In the genomic region with DNA sequence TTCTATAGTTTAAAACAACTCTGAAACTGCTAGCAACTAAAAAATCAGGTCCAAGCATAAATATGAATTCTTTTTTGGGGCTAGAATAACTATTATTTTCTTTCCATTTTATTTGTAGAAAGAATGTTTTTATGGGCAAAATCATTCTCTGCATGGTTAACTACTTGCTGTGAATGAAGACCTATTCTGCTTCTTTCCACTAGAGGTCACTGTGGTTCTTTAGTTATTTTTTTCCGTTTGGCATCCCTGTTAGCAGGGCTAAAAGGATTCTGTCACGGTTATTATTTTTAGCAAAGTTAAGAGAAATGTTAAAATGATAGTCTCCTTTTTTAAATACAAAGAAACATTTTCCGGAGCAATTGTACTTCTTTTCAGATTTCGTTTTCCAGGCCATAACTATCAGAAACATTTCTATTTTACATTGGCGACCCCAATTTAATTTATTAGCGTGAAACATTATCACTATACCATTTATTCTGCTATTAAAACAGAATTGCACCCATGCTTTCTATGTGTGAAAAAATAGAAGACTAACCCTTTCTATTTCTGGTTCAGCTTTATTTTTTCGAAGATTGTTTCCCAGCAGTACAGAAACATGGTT, we compare ENCODE assay signal across 9 cellular contexts.
DNase-seq lines count a peak whose midpoint lies in the region; TF ChIP-seq lines count a peak whose summit lies in the region.
"Had no signal": no experiment of that assay in that cellular context is flagged by ENCODE, and none has a peak within 500 bp of the region (broad histone marks: within the 10 kb centered on the region; RNA-seq: fewer than 3 reads in every experiment).

No MANE protein-coding gene starts in this region.

- H3K9me3 ChIP-seq in WERI-Rb-1 (ENCODE audit: severe bottlenecking), result peaks cover 7% of the 10 kb centered on the region
- H3K9me3 ChIP-seq in right atrium auricular region, result peaks cover 0 to 5% of the 10 kb centered on the region in 2 donors
- H3K9me3 ChIP-seq in testis, result no peaks in the 10 kb centered on the region

- TF ChIP-seq CTCF in HFF-Myc (IDR thresholded peaks at IDR 0.05; ENCODE audit: low read depth, low read length, missing control alignments) (peak; percentile 63), WERI-Rb-1 (IDR thresholded peaks at IDR 0.05; ENCODE audit: low read depth, low read length) (peak; percentile 42), right atrium auricular region (IDR thresholded peaks at IDR 0.05) (peak; percentile 66 to 82), testis (IDR thresholded peaks at IDR 0.05) (peak; percentile 74 to 81 (median 81))

- DNase-seq in NCI-H187 treated with DMSO at 0.1 percent for 48 hours (lab: John Stamatoyannopoulos, UW), result peak; percentile 31
- DNase-seq in NCI-H187 (lab: John Stamatoyannopoulos, UW), result no peak
- DNase-seq in HFF-Myc (ENCODE audit: extremely low read depth, low read depth), result no peak
- DNase-seq in NCI-H2029 treated with DMSO at 0.1 percent for 48 hours (lab: John Stamatoyannopoulos, UW), result peak; percentile 79
- DNase-seq in WERI-Rb-1, result no peak
- no peak for DNase-seq in right atrium auricular region (ENCODE audit: low spot score)
- DNase-seq in testis, result no peak
- no peak for DNase-seq in activated CD4-positive, alpha-beta T cell treated with anti-CD3 and anti-CD28 coated beads for 4 hours

- H3K27me3 ChIP-seq in WERI-Rb-1 (ENCODE audit: insufficient read depth, low read depth, severe bottlenecking) (no peaks in the 10 kb centered on the region), right atrium auricular region (no peaks in the 10 kb centered on the region), testis (no peaks in the 10 kb centered on the region)
- H3K27me3 ChIP-seq: BLaER1 treated with 17β-estradiol and CSF1 and Interleukin-3, amounts not matched to agents 10 nM and 100 nM had no signal

- intact Hi-C loops in testis (cut with DNase I; ENCODE audit: low total_unique reads), result no loop called here

- H3K36me3 ChIP-seq in WERI-Rb-1 (no peaks in the 10 kb centered on the region), right atrium auricular region (no peaks in the 10 kb centered on the region), testis (ENCODE audit: low read depth, missing control alignments) (no peaks in the 10 kb centered on the region)
- H3K36me3 ChIP-seq: BLaER1 treated with 17β-estradiol and CSF1 and Interleukin-3, amounts not matched to agents 10 nM and 100 nM had no signal

- H3K4me1 ChIP-seq in right atrium auricular region (peaks cover 0 to 3% of the 10 kb centered on the region in 2 donors), testis (no peaks in the 10 kb centered on the region)

- H3K27ac ChIP-seq in WERI-Rb-1, result no peak overlapping the region
- no peak overlapping the region for H3K27ac ChIP-seq in right atrium auricular region
- H3K27ac ChIP-seq in testis, result no peak overlapping the region

- 14 to 23% methylated on average over 7 of the region's 7 CpGs for whole genome bisulfite sequencing in testis, 2 donors

- H3K4me3 ChIP-seq in HFF-Myc (replicated peaks; ENCODE audit: low read depth, low read length), result no peak overlapping the region
- H3K4me3 ChIP-seq in WERI-Rb-1 (ENCODE audit: low read depth, low read length), result no peak overlapping the region
- H3K4me3 ChIP-seq in right atrium auricular region, result no peak overlapping the region
- H3K4me3 ChIP-seq in testis, result no peak overlapping the region
- H3K4me3 ChIP-seq: BLaER1 treated with 17β-estradiol and CSF1 and Interleukin-3, amounts not matched to agents 10 nM and 100 nM had no signal

- no peak for TF ChIP-seq POLR2A in testis (IDR thresholded peaks at IDR 0.05)

Comparison
In these comparisons a context has a peak if more than half of its experiments do, and no peak if none do; other contexts are left out.
1. DNase-seq: peak in NCI-H187 treated with DMSO at 0.1 percent for 48 hours (single experiment) and NCI-H2029 treated with DMSO at 0.1 percent for 48 hours (single experiment); none in NCI-H187 (0 of 2), HFF-Myc (single experiment), WERI-Rb-1 (single experiment), right atrium auricular region (single experiment), testis (single experiment) and activated CD4-positive, alpha-beta T cell treated with anti-CD3 and anti-CD28 coated beads for 4 hours (0 of 2).
2. Peak in every context shown above with its lines, with median percentiles within 50 percentile points of each other: CTCF ChIP-seq.